ENCODE assay signal across 14 cellular contexts in genomic region chr11:4044971-4045646, GRCh38. TPM values are rescaled to one million over a fixed set of nuclear protein-coding genes. Genes with fewer than 3 reads are reported as not detected.
DNase-seq lines count a peak whose midpoint lies in the region; ATAC-seq and TF ChIP-seq lines count a peak whose summit lies in the region.
"Had no signal": no experiment of that assay in that cellular context is flagged by ENCODE, and none has a peak within 500 bp of the region (broad histone marks: within the 10 kb centered on the region; RNA-seq: fewer than 3 reads in every experiment).

No MANE protein-coding gene starts in this region.

- no peak for ATAC-seq in stimulated activated naive CD8-positive, alpha-beta T cell treated with anti-CD3 and anti-CD28 coated beads, Interleukin-15, amount 100 ng/mL, for 72 hours
- ATAC-seq in HG03354 (IDR thresholded peaks at IDR 0.05; ENCODE audit: poor library complexity, severe bottlenecking, unreplicated experiment) = no peak
- ATAC-seq: WTC11 had no signal

- peak overlapping the region; percentile 28 for H3K27ac ChIP-seq in cardiac muscle cell

- no peaks in the 10 kb centered on the region for H3K9me3 Mint-ChIP-seq in stimulated activated naive CD8-positive, alpha-beta T cell treated with anti-CD3 and anti-CD28 coated beads, Interleukin-15, amount 100 ng/mL, for 72 hours
- no peaks in the 10 kb centered on the region for H3K9me3 Mint-ChIP-seq in activated T-helper 1 cell treated with anti-CD3 and anti-CD28 coated beads, Interleukin-12 subunit alpha, Interleukin-12 subunit beta, Interleukin-2, Interleukin-4 antibody, amounts not matched to agents 30 ng/mL and 10 ng/mL and 1 ng/mL, durations not matched to agents 14 hours and 24 hours and 36 hours
- H3K9me3 Mint-ChIP-seq: activated T-helper 2 cell treated with anti-CD3 and anti-CD28 coated beads, Interferon-gamma antibody, Interleukin-2, Interleukin-4, amounts not matched to agents 10 μg/mL and 5 μg/mL and 100 μg/mL, durations not matched to agents 14 hours and 24 hours and 36 hours; nephron; WTC11 had no signal

- no peaks in the 10 kb centered on the region for H3K27me3 ChIP-seq in cardiac muscle cell

- H3K4me1 Mint-ChIP-seq in stimulated activated naive CD8-positive, alpha-beta T cell treated with anti-CD3 and anti-CD28 coated beads, Interleukin-15, amount 100 ng/mL, for 72 hours = peaks cover 8% of the 10 kb centered on the region
- H3K4me1 Mint-ChIP-seq in activated T-helper 1 cell treated with anti-CD3 and anti-CD28 coated beads, Interleukin-12 subunit alpha, Interleukin-12 subunit beta, Interleukin-2, Interleukin-4 antibody, amounts not matched to agents 30 ng/mL and 10 ng/mL and 1 ng/mL, durations not matched to agents 14 hours and 24 hours and 36 hours (ENCODE audit: low read depth) = peaks cover 15% of the 10 kb centered on the region
- H3K4me1 Mint-ChIP-seq: WTC11 had no signal

- DNase-seq in ELF-1 (ENCODE audit: low read depth, low spot score) = peak; percentile 8
- DNase-seq in SK-MEL-5 (ENCODE audit: low read depth, low spot score) = peak; percentile 98
- DNase-seq in cardiac muscle cell (ENCODE audit: low read depth in 1 of 2, low spot score in 1 of 2) = peak in 1 of 2 donors; percentile 40
- peak in 8 of 10 donors; percentile 39 to 91 (median 68) for DNase-seq in posterior cingulate gyrus
- no peak for DNase-seq in stimulated activated naive CD8-positive, alpha-beta T cell treated with anti-CD3 and anti-CD28 coated beads, Interleukin-15, amount 100 ng/mL, for 72 hours
- DNase-seq in activated T-helper 1 cell treated with anti-CD3 and anti-CD28 coated beads, Interleukin-12 subunit alpha, Interleukin-12 subunit beta, Interleukin-2, Interleukin-4 antibody, amounts not matched to agents 30 ng/mL and 10 ng/mL and 1 ng/mL, durations not matched to agents 14 hours and 24 hours and 36 hours (ENCODE audit: low spot score) = no peak
- no peak for DNase-seq in NCI-H69 (lab: John Stamatoyannopoulos, UW)
- DNase-seq: cortex of kidney, NCI-H1436 treated with DMSO at 0.1 percent for 48 hours, RPMI8226 had no signal

- in situ Hi-C loops in SK-MEL-5 (cut with HindIII; ENCODE audit: low pct_unique_long_range_greater_than_20kb, low sequenced_read_pairs) = no loop called here

- no peaks in the 10 kb centered on the region for H3K27me3 Mint-ChIP-seq in stimulated activated naive CD8-positive, alpha-beta T cell treated with anti-CD3 and anti-CD28 coated beads, Interleukin-15, amount 100 ng/mL, for 72 hours
- H3K27me3 Mint-ChIP-seq in activated T-helper 1 cell treated with anti-CD3 and anti-CD28 coated beads, Interleukin-12 subunit alpha, Interleukin-12 subunit beta, Interleukin-2, Interleukin-4 antibody, amounts not matched to agents 30 ng/mL and 10 ng/mL and 1 ng/mL, durations not matched to agents 14 hours and 24 hours and 36 hours (ENCODE audit: insufficient read depth) = no peaks in the 10 kb centered on the region

- intact Hi-C loops in posterior cingulate gyrus (cut with DNase I) = no loop called here
- intact Hi-C loops in activated T-helper 1 cell treated with anti-CD3 and anti-CD28 coated beads, Interleukin-12 subunit alpha, Interleukin-12 subunit beta, Interleukin-2, Interleukin-4 antibody, amounts not matched to agents 30 ng/mL and 10 ng/mL and 1 ng/mL, durations not matched to agents 14 hours and 24 hours and 36 hours (cut with micrococcal nuclease) = no loop called here

- no peaks in the 10 kb centered on the region for H3K36me3 ChIP-seq in cardiac muscle cell

- no peak overlapping the region for H3K27ac Mint-ChIP-seq in stimulated activated naive CD8-positive, alpha-beta T cell treated with anti-CD3 and anti-CD28 coated beads, Interleukin-15, amount 100 ng/mL, for 72 hours
- H3K27ac Mint-ChIP-seq in activated T-helper 1 cell treated with anti-CD3 and anti-CD28 coated beads, Interleukin-12 subunit alpha, Interleukin-12 subunit beta, Interleukin-2, Interleukin-4 antibody, amounts not matched to agents 30 ng/mL and 10 ng/mL and 1 ng/mL, durations not matched to agents 14 hours and 24 hours and 36 hours = no peak overlapping the region
- H3K27ac Mint-ChIP-seq: activated T-helper 2 cell treated with anti-CD3 and anti-CD28 coated beads, Interferon-gamma antibody, Interleukin-2, Interleukin-4, amounts not matched to agents 10 μg/mL and 5 μg/mL and 100 μg/mL, durations not matched to agents 14 hours and 24 hours and 36 hours; WTC11 had no signal

- no peaks in the 10 kb centered on the region for H3K4me1 ChIP-seq in cardiac muscle cell (ENCODE audit: low read depth)

- H3K36me3 Mint-ChIP-seq in activated T-helper 1 cell treated with anti-CD3 and anti-CD28 coated beads, Interleukin-12 subunit alpha, Interleukin-12 subunit beta, Interleukin-2, Interleukin-4 antibody, amounts not matched to agents 30 ng/mL and 10 ng/mL and 1 ng/mL, durations not matched to agents 14 hours and 24 hours and 36 hours (ENCODE audit: low read depth) = peaks cover 11% of the 10 kb centered on the region
- H3K36me3 Mint-ChIP-seq: WTC11 had no signal

- H3K4me3 Mint-ChIP-seq in stimulated activated naive CD8-positive, alpha-beta T cell treated with anti-CD3 and anti-CD28 coated beads, Interleukin-15, amount 100 ng/mL, for 72 hours = no peak overlapping the region
- no peak overlapping the region for H3K4me3 Mint-ChIP-seq in activated T-helper 1 cell treated with anti-CD3 and anti-CD28 coated beads, Interleukin-12 subunit alpha, Interleukin-12 subunit beta, Interleukin-2, Interleukin-4 antibody, amounts not matched to agents 30 ng/mL and 10 ng/mL and 1 ng/mL, durations not matched to agents 14 hours and 24 hours and 36 hours
- H3K4me3 Mint-ChIP-seq: nephron, WTC11 had no signal

- no peak for TF ChIP-seq CTCF in cardiac muscle cell (IDR thresholded peaks at IDR 0.05; ENCODE audit: low read depth, low read length)

- no peak overlapping the region for H3K4me3 ChIP-seq in cardiac muscle cell

- no peaks in the 10 kb centered on the region for H3K9me3 ChIP-seq in cardiac muscle cell (ENCODE audit: low read depth)

RNA-seq across cellular contexts. Expression of gene RRM1, which starts 49.5 kb away (rescaled TPM):
- total RNA-seq in SK-MEL-5 (2014; rRNA removed; shearing (Covaris generic)) = 66.0 and 71.0 TPM in 2 replicates
- polyA plus RNA-seq in SK-MEL-5 (2015; cell fraction: cytosol; rRNA removed) = 53.6 and 65.7 TPM in 2 replicates
- 27.9 and 29.6 TPM in 2 replicates for polyA plus RNA-seq in SK-MEL-5 (2015; cell fraction: nucleus; rRNA removed)
- 41.0 and 42.6 TPM in 2 replicates for total RNA-seq in cardiac muscle cell
- 44.6 and 52.9 TPM in 2 replicates for polyA plus RNA-seq in cardiac muscle cell
- total RNA-seq in activated T-helper 1 cell treated with anti-CD3 and anti-CD28 coated beads, Interleukin-12 subunit alpha, Interleukin-12 subunit beta, Interleukin-2, Interleukin-4 antibody, amounts not matched to agents 30 ng/mL and 10 ng/mL and 1 ng/mL, durations not matched to agents 14 hours and 24 hours and 36 hours = 155 and 173 TPM in 2 replicates

Comparison
In these comparisons a context has a peak if more than half of its experiments do, and no peak if none do; other contexts are left out.
1. DNase-seq: peak in ELF-1 (single experiment), SK-MEL-5 (single experiment) and posterior cingulate gyrus (8 of 10); none in stimulated activated naive CD8-positive, alpha-beta T cell treated with anti-CD3 and anti-CD28 coated beads, Interleukin-15, amount 100 ng/mL, for 72 hours (0 of 2), activated T-helper 1 cell treated with anti-CD3 and anti-CD28 coated beads, Interleukin-12 subunit alpha, Interleukin-12 subunit beta, Interleukin-2, Interleukin-4 antibody, amounts not matched to agents 30 ng/mL and 10 ng/mL and 1 ng/mL, durations not matched to agents 14 hours and 24 hours and 36 hours (single experiment) and NCI-H69 (single experiment).